ENCODE assay signal across 1 cellular context in the genomic region with DNA sequence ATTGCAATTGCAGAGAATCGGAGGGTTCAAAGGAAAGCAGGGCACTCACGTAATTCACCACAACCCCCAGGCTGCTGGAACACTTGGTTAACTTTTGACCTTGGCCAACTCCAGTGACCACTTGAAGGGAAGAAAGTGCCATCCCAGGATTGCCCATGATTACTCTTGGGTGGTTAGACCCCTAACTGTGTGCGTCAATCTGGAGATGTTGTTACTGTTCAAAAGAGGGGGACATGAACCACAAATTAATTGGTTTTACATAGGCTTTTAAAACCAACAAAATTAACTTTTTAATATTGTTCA.
TF ChIP-seq lines count a peak whose summit lies in the region.

No MANE protein-coding gene starts in this region.

TF ChIP-seq in A549, 52 proteins besides CTCF, POLR2A, EP300 and RAD21:
- TF ChIP-seq, protein P1, sequence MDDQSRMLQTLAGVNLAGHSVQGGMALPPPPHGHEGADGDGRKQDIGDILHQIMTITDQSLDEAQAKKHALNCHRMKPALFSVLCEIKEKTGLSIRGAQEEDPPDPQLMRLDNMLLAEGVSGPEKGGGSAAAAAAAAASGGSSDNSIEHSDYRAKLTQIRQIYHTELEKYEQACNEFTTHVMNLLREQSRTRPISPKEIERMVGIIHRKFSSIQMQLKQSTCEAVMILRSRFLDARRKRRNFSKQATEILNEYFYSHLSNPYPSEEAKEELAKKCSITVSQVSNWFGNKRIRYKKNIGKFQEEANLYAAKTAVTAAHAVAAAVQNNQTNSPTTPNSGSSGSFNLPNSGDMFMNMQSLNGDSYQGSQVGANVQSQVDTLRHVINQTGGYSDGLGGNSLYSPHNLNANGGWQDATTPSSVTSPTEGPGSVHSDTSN (IDR thresholded peaks at IDR 0.05): no peak
- TF ChIP-seq, protein P2, sequence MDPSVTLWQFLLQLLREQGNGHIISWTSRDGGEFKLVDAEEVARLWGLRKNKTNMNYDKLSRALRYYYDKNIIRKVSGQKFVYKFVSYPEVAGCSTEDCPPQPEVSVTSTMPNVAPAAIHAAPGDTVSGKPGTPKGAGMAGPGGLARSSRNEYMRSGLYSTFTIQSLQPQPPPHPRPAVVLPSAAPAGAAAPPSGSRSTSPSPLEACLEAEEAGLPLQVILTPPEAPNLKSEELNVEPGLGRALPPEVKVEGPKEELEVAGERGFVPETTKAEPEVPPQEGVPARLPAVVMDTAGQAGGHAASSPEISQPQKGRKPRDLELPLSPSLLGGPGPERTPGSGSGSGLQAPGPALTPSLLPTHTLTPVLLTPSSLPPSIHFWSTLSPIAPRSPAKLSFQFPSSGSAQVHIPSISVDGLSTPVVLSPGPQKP (IDR thresholded peaks at IDR 0.05; ENCODE audit: low read depth, low read length): no peak
- TF ChIP-seq POLR2AphosphoS2 (conservative IDR thresholded peaks at IDR 0.05; ENCODE audit: low read length) (no peak), HOXA7 (CRISPR knock-in tag; IDR thresholded peaks at IDR 0.05) (no peak), CHD2 (IDR thresholded peaks at IDR 0.05; ENCODE audit: low read length, partially characterized antibody) (no peak), SMC3 (IDR thresholded peaks at IDR 0.05) (no peak), ZNF302 (CRISPR knock-in tag; IDR thresholded peaks at IDR 0.05) (no peak), RCOR1 (IDR thresholded peaks at IDR 0.05; ENCODE audit: low read depth, low read length) (no peak), MAFK (IDR thresholded peaks at IDR 0.05; ENCODE audit: partially characterized antibody) (no peak), CHD4 (IDR thresholded peaks at IDR 0.05; ENCODE audit: borderline replicate concordance) (no peak), EHMT2 (IDR thresholded peaks at IDR 0.05; ENCODE audit: low read depth) (no peak), GATA3 (IDR thresholded peaks at IDR 0.05; ENCODE audit: borderline replicate concordance) (no peak), BHLHE40 (IDR thresholded peaks at IDR 0.05; ENCODE audit: low read depth, low read length) (no peak), KDM5A (IDR thresholded peaks at IDR 0.05) (no peak), RNF2 (IDR thresholded peaks at IDR 0.05; ENCODE audit: borderline replicate concordance, low read depth) (no peak), MAZ (IDR thresholded peaks at IDR 0.05; ENCODE audit: borderline replicate concordance, low read depth, low read length) (no peak)
- TF ChIP-seq, protein P3, sequence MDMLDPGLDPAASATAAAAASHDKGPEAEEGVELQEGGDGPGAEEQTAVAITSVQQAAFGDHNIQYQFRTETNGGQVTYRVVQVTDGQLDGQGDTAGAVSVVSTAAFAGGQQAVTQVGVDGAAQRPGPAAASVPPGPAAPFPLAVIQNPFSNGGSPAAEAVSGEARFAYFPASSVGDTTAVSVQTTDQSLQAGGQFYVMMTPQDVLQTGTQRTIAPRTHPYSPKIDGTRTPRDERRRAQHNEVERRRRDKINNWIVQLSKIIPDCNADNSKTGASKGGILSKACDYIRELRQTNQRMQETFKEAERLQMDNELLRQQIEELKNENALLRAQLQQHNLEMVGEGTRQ (IDR thresholded peaks at IDR 0.05): no peak
- TF ChIP-seq, protein P4, sequence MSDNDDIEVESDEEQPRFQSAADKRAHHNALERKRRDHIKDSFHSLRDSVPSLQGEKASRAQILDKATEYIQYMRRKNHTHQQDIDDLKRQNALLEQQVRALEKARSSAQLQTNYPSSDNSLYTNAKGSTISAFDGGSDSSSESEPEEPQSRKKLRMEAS (IDR thresholded peaks at IDR 0.05): no peak
TF ChIP-seq in A549: peak in this region for 0.
